ENCODE assay signal across 10 cellular contexts in the genomic region with DNA sequence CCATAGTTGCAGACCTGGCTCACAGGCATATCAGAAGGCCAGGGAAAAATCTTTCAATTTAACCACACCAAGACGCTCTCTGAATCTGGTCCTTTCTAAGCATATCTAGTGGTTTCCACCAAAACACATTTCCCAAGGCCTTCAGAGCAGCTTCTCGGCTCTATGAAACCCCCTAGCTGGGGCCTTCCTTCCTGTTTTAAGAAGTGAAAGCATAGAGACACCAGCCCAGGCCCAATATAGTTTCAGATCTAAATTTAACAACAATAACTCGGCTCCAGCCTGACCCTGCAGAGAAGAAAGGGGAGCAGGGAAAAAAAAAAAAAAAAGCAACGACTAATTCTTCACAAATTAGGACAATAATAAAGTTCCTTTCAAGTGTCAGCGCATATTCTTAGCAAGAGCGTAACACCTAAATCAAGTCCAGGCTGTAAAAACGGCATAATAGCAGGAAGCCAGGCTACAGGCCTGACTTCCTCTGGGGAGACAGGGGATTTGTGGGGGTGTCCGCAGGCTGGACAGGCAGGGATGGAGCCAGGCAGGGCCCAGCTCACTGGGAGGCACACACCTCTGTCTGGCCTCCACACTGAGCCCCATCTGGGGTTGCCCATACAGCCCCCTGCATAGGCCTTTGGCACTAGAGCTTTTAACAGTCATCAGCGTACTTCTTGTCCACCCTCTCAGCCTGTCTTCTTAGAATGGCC.
A peak's percentile ranks its signal among the peaks of the same experiment; 100 is the strongest.
DNase-seq lines count a peak whose midpoint lies in the region; ATAC-seq and FAIRE-seq lines count a peak whose summit lies in the region.
"Had no signal": no experiment of that assay in that cellular context is flagged by ENCODE, and none has a peak within 500 bp of the region (broad histone marks: within the 10 kb centered on the region; RNA-seq: fewer than 3 reads in every experiment).

No MANE protein-coding gene starts in this region.

- no peak overlapping the region for H2BK120ac ChIP-seq in trophoblast cell (ENCODE audit: insufficient read depth, low read length, poor library complexity)

- H3K4me2 ChIP-seq in trophoblast cell (ENCODE audit: low read length): no peak overlapping the region

- no peak overlapping the region for H3K9ac ChIP-seq in trophoblast cell (ENCODE audit: low read length)

- no peaks in the 10 kb centered on the region for H3K79me1 ChIP-seq in trophoblast cell (ENCODE audit: low read length)

- H3K4me3 ChIP-seq in trophoblast cell (ENCODE audit: low read depth, low read length): no peak overlapping the region

- H3K18ac ChIP-seq in trophoblast cell (ENCODE audit: low read length): no peak overlapping the region

- H2AK5ac ChIP-seq in trophoblast cell (ENCODE audit: low read length): no peak overlapping the region

- no peak overlapping the region for H3K23ac ChIP-seq in trophoblast cell (ENCODE audit: low read length)

- H3K14ac ChIP-seq in trophoblast cell (ENCODE audit: low read length): no peak overlapping the region

- no peaks in the 10 kb centered on the region for H3K27me3 ChIP-seq in trophoblast cell (ENCODE audit: insufficient read depth, low read length)

- H3K4me1 ChIP-seq in trophoblast cell (ENCODE audit: control insufficient read depth in 1 of 2, insufficient read depth in 2 of 2, low read length in 2 of 2): peaks cover 11 to 15% of the 10 kb centered on the region in 2 experiments

- FAIRE-seq in frontal cortex (lab: Jason Lieb, UNC): no peak

- H3K4ac ChIP-seq in trophoblast cell (ENCODE audit: low read depth, low read length): no peak overlapping the region

- peak; percentile 86 for ATAC-seq in GM18870 (IDR thresholded peaks at IDR 0.05; ENCODE audit: unreplicated experiment)
- ATAC-seq in HG02759 (IDR thresholded peaks at IDR 0.05; ENCODE audit: unreplicated experiment): peak; percentile 80
- no peak for ATAC-seq in GM18867 (IDR thresholded peaks at IDR 0.05; ENCODE audit: unreplicated experiment)

- no peaks in the 10 kb centered on the region for H3K79me2 ChIP-seq in trophoblast cell (ENCODE audit: control insufficient read depth, insufficient read depth, low read length, poor library complexity)

- H4K91ac ChIP-seq in trophoblast cell (ENCODE audit: low read depth, low read length): no peak overlapping the region

- H2BK12ac ChIP-seq in trophoblast cell (ENCODE audit: low read length): no peak overlapping the region

- no peaks in the 10 kb centered on the region for H3K36me3 ChIP-seq in trophoblast cell (ENCODE audit: control insufficient read depth in 1 of 2, insufficient read depth in 2 of 2, low read length in 2 of 2)

- H4K12ac ChIP-seq in trophoblast cell (ENCODE audit: low read depth, low read length): no peak overlapping the region

- H2BK5ac ChIP-seq in trophoblast cell (ENCODE audit: low read depth, low read length, poor library complexity): no peak overlapping the region

- no peaks in the 10 kb centered on the region for H3K9me3 ChIP-seq in trophoblast cell (ENCODE audit: insufficient read depth, low read depth, low read length)

- DNase-seq in RPMI8226 (peak; percentile 40), pons (ENCODE audit: low spot score) (peak; percentile 66), frontal cortex (ENCODE audit: low spot score in 2 of 2) (no peak), NCI-H187 treated with DMSO at 0.1 percent for 48 hours (lab: John Stamatoyannopoulos, UW) (no peak), trophoblast cell (no peak)
- DNase-seq: EL, NCI-H510A treated with DMSO at 0.1 percent for 48 hours had no signal

- H2AFZ ChIP-seq in trophoblast cell (ENCODE audit: insufficient read depth, low read length, poor library complexity): no peak overlapping the region

- no peak overlapping the region for H3K27ac ChIP-seq in trophoblast cell (ENCODE audit: low read depth, low read length)

- H4K8ac ChIP-seq in trophoblast cell (ENCODE audit: low read depth, low read length): no peak overlapping the region

- whole genome bisulfite sequencing in trophoblast cell (ENCODE audit: extremely low coverage, insufficient coverage, insufficient read length): no CpG with 5 or more reads among the region's 9 CpGs

Comparison
In these comparisons a context has a peak if more than half of its experiments do, and no peak if none do; other contexts are left out.
1. DNase-seq: peak in RPMI8226 (single experiment) and pons (single experiment); none in frontal cortex (0 of 2), NCI-H187 treated with DMSO at 0.1 percent for 48 hours (single experiment) and trophoblast cell (0 of 2).